In genomic region chr7:77995717-77996116, GRCh38 we compare ENCODE assay signal across 18 cellular contexts.
DNase-seq lines count a peak whose midpoint lies in the region; ATAC-seq and TF ChIP-seq lines count a peak whose summit lies in the region.
"Had no signal": no experiment of that assay in that cellular context is flagged by ENCODE, and none has a peak within 500 bp of the region (broad histone marks: within the 10 kb centered on the region; RNA-seq: fewer than 3 reads in every experiment).

No MANE protein-coding gene starts in this region.

- CTCF ChIA-PET in PC-3 (lab: Charles Lee): no interaction called here

- no peak overlapping the region for H3K4me3 ChIP-seq in PC-3 (ENCODE audit: low read length)
- H3K4me3 ChIP-seq: pancreas, tibial artery had no signal

- H3K4me1 ChIP-seq in PC-3 (ENCODE audit: insufficient read depth, low read length) (no peaks in the 10 kb centered on the region), foreskin keratinocyte (no peaks in the 10 kb centered on the region)
- H3K4me1 ChIP-seq: pancreas, tibial artery had no signal

- no peaks in the 10 kb centered on the region for H3F3A ChIP-seq in PC-3 (ENCODE audit: low read length, unreplicated experiment)

- TF ChIP-seq CTCF in PC-3 (conservative IDR thresholded peaks at IDR 0.05; ENCODE audit: low read depth, low read length) (peak; percentile 27; the same call in 1 of the 2 replicates), foreskin keratinocyte (conservative IDR thresholded peaks at IDR 0.05) (no peak)

- no peak overlapping the region for H3K27ac Mint-ChIP-seq in activated naive CD8-positive, alpha-beta T cell treated with anti-CD3 and anti-CD28 coated beads, Interleukin-2, amount 50 U/mL, for 24 hours
- no peak overlapping the region for H3K27ac Mint-ChIP-seq in activated naive CD8-positive, alpha-beta T cell treated with anti-CD3 and anti-CD28 coated beads for 36 hours
- no peak overlapping the region for H3K27ac Mint-ChIP-seq in activated T-helper 2 cell treated with anti-CD3 and anti-CD28 coated beads, Interferon-gamma antibody, Interleukin-2, Interleukin-4, amounts not matched to agents 10 μg/mL and 5 μg/mL and 100 μg/mL, durations not matched to agents 14 hours and 24 hours and 36 hours
- H3K27ac Mint-ChIP-seq: activated CD4-positive, alpha-beta T cell treated with anti-CD3 and anti-CD28 coated beads, Interleukin-2, amount 10 ng/mL, durations not matched to agents 7 days and 5 days had no signal

- H3K9me3 ChIP-seq in PC-3 (ENCODE audit: low read length): no peaks in the 10 kb centered on the region
- H3K9me3 ChIP-seq: pancreas, tibial artery had no signal

- H3K9ac ChIP-seq in PC-3 (ENCODE audit: low read length): no peak overlapping the region

- no peaks in the 10 kb centered on the region for H3K36me3 ChIP-seq in PC-3 (ENCODE audit: low read depth, low read length)
- H3K36me3 ChIP-seq: pancreas, tibial artery had no signal

- no peaks in the 10 kb centered on the region for H4K20me1 ChIP-seq in PC-3 (ENCODE audit: low read length)

- peak; percentile 59 for ATAC-seq in activated naive CD8-positive, alpha-beta T cell treated with anti-CD3 and anti-CD28 coated beads, Interleukin-2, amount 50 U/mL, for 24 hours
- no peak for ATAC-seq in PC-3
- ATAC-seq in foreskin keratinocyte: peak; percentile 49
- ATAC-seq: pancreas had no signal

- H3K36me3 Mint-ChIP-seq in activated naive CD8-positive, alpha-beta T cell treated with anti-CD3 and anti-CD28 coated beads, Interleukin-2, amount 50 U/mL, for 24 hours (ENCODE audit: low read depth): no peaks in the 10 kb centered on the region
- H3K36me3 Mint-ChIP-seq in activated naive CD8-positive, alpha-beta T cell treated with anti-CD3 and anti-CD28 coated beads for 36 hours: no peaks in the 10 kb centered on the region
- no peaks in the 10 kb centered on the region for H3K36me3 Mint-ChIP-seq in activated T-helper 2 cell treated with anti-CD3 and anti-CD28 coated beads, Interferon-gamma antibody, Interleukin-2, Interleukin-4, amounts not matched to agents 10 μg/mL and 5 μg/mL and 100 μg/mL, durations not matched to agents 14 hours and 24 hours and 36 hours (ENCODE audit: low read depth)

- no peaks in the 10 kb centered on the region for H3K9me2 ChIP-seq in PC-3 (replicated peaks; ENCODE audit: low read length)

- H3K9me3 Mint-ChIP-seq in activated naive CD8-positive, alpha-beta T cell treated with anti-CD3 and anti-CD28 coated beads, Interleukin-2, amount 50 U/mL, for 24 hours: no peaks in the 10 kb centered on the region
- H3K9me3 Mint-ChIP-seq in activated naive CD8-positive, alpha-beta T cell treated with anti-CD3 and anti-CD28 coated beads for 36 hours: no peaks in the 10 kb centered on the region
- no peaks in the 10 kb centered on the region for H3K9me3 Mint-ChIP-seq in activated T-helper 2 cell treated with anti-CD3 and anti-CD28 coated beads, Interferon-gamma antibody, Interleukin-2, Interleukin-4, amounts not matched to agents 10 μg/mL and 5 μg/mL and 100 μg/mL, durations not matched to agents 14 hours and 24 hours and 36 hours

- DNase-seq in activated naive CD8-positive, alpha-beta T cell treated with anti-CD3 and anti-CD28 coated beads, Interleukin-2, amount 50 U/mL, for 24 hours: no peak
- DNase-seq in activated naive CD8-positive, alpha-beta T cell treated with anti-CD3 and anti-CD28 coated beads for 36 hours: no peak
- DNase-seq in PC-3 (no peak), foreskin keratinocyte (no peak), NCI-H2171 treated with DMSO at 0.1 percent for 48 hours (lab: John Stamatoyannopoulos, UW) (no peak), HCEC 1CT (no peak)
- no peak for DNase-seq in activated T-cell treated with anti-CD3 and anti-CD28 coated beads, Interleukin-2, amount 50 U/mL, for 48 hours
- DNase-seq in activated T-helper 2 cell treated with anti-CD3 and anti-CD28 coated beads, Interferon-gamma antibody, Interleukin-2, Interleukin-4, amounts not matched to agents 10 μg/mL and 5 μg/mL and 100 μg/mL, durations not matched to agents 14 hours and 24 hours and 36 hours (ENCODE audit: low spot score): no peak
- DNase-seq: ACHN; activated CD4-positive, alpha-beta T cell treated with anti-CD3 and anti-CD28 coated beads, Interleukin-2, amount 10 ng/mL, durations not matched to agents 7 days and 5 days; activated naive CD4-positive, alpha-beta T cell treated with Interleukin-2 at 50 U/mL for 16 hours; MM.1S; NCI-H226; pancreas; RPMI8226; T-helper 2 cell; tibial artery had no signal

- no TSS peak for BruUV-seq in PC-3 (replicated peaks; lab: Mats Ljungman, UMichigan)

- intact Hi-C loops in PC-3 (cut with micrococcal nuclease): no loop called here
- intact Hi-C loops in activated T-helper 2 cell treated with anti-CD3 and anti-CD28 coated beads, Interferon-gamma antibody, Interleukin-2, Interleukin-4, amounts not matched to agents 10 μg/mL and 5 μg/mL and 100 μg/mL, durations not matched to agents 14 hours and 24 hours and 36 hours (cut with micrococcal nuclease): no loop called here

- no peak overlapping the region for H2AFZ ChIP-seq in PC-3 (ENCODE audit: low read length)

- no peaks in the 10 kb centered on the region for H3K79me2 ChIP-seq in PC-3 (ENCODE audit: low read length)

- no peak overlapping the region for H3K4me3 Mint-ChIP-seq in activated naive CD8-positive, alpha-beta T cell treated with anti-CD3 and anti-CD28 coated beads, Interleukin-2, amount 50 U/mL, for 24 hours
- H3K4me3 Mint-ChIP-seq in activated naive CD8-positive, alpha-beta T cell treated with anti-CD3 and anti-CD28 coated beads for 36 hours: no peak overlapping the region
- H3K4me3 Mint-ChIP-seq in activated T-helper 2 cell treated with anti-CD3 and anti-CD28 coated beads, Interferon-gamma antibody, Interleukin-2, Interleukin-4, amounts not matched to agents 10 μg/mL and 5 μg/mL and 100 μg/mL, durations not matched to agents 14 hours and 24 hours and 36 hours (ENCODE audit: low read depth): no peak overlapping the region
- H3K4me3 Mint-ChIP-seq: activated CD4-positive, alpha-beta T cell treated with anti-CD3 and anti-CD28 coated beads, Interleukin-2, amount 10 ng/mL, durations not matched to agents 7 days and 5 days had no signal

- no peak overlapping the region for H3K4me2 ChIP-seq in PC-3 (ENCODE audit: low read length)

- H3K27ac ChIP-seq in PC-3 (ENCODE audit: low read length) (no peak overlapping the region), foreskin keratinocyte (no peak overlapping the region)
- H3K27ac ChIP-seq: epithelial cell of prostate, pancreas, tibial artery had no signal

- H3K4me1 Mint-ChIP-seq in activated naive CD8-positive, alpha-beta T cell treated with anti-CD3 and anti-CD28 coated beads, Interleukin-2, amount 50 U/mL, for 24 hours: no peaks in the 10 kb centered on the region
- no peaks in the 10 kb centered on the region for H3K4me1 Mint-ChIP-seq in activated naive CD8-positive, alpha-beta T cell treated with anti-CD3 and anti-CD28 coated beads for 36 hours
- no peaks in the 10 kb centered on the region for H3K4me1 Mint-ChIP-seq in activated T-helper 2 cell treated with anti-CD3 and anti-CD28 coated beads, Interferon-gamma antibody, Interleukin-2, Interleukin-4, amounts not matched to agents 10 μg/mL and 5 μg/mL and 100 μg/mL, durations not matched to agents 14 hours and 24 hours and 36 hours (ENCODE audit: low read depth)
- H3K4me1 Mint-ChIP-seq: activated CD4-positive, alpha-beta T cell treated with anti-CD3 and anti-CD28 coated beads, Interleukin-2, amount 10 ng/mL, durations not matched to agents 7 days and 5 days had no signal

- H3K27me3 Mint-ChIP-seq in activated naive CD8-positive, alpha-beta T cell treated with anti-CD3 and anti-CD28 coated beads, Interleukin-2, amount 50 U/mL, for 24 hours: no peaks in the 10 kb centered on the region
- no peaks in the 10 kb centered on the region for H3K27me3 Mint-ChIP-seq in activated naive CD8-positive, alpha-beta T cell treated with anti-CD3 and anti-CD28 coated beads for 36 hours
- H3K27me3 Mint-ChIP-seq in activated T-helper 2 cell treated with anti-CD3 and anti-CD28 coated beads, Interferon-gamma antibody, Interleukin-2, Interleukin-4, amounts not matched to agents 10 μg/mL and 5 μg/mL and 100 μg/mL, durations not matched to agents 14 hours and 24 hours and 36 hours (ENCODE audit: low read depth): peaks cover 8% of the 10 kb centered on the region
- H3K27me3 Mint-ChIP-seq: activated CD4-positive, alpha-beta T cell treated with anti-CD3 and anti-CD28 coated beads, Interleukin-2, amount 10 ng/mL, durations not matched to agents 7 days and 5 days had no signal

- H3K27me3 ChIP-seq in PC-3 (ENCODE audit: low read length) (peaks cover 21% of the 10 kb centered on the region; the same call in 1 of the 2 replicates), foreskin keratinocyte (peaks cover 4% of the 10 kb centered on the region)
- H3K27me3 ChIP-seq: pancreas, tibial artery had no signal

- POLR2A ChIA-PET in PC-3 (lab: Charles Lee; ENCODE audit: unreplicated experiment): no interaction called here
